ENCODE assay signal across 8 cellular contexts in the genomic region with DNA sequence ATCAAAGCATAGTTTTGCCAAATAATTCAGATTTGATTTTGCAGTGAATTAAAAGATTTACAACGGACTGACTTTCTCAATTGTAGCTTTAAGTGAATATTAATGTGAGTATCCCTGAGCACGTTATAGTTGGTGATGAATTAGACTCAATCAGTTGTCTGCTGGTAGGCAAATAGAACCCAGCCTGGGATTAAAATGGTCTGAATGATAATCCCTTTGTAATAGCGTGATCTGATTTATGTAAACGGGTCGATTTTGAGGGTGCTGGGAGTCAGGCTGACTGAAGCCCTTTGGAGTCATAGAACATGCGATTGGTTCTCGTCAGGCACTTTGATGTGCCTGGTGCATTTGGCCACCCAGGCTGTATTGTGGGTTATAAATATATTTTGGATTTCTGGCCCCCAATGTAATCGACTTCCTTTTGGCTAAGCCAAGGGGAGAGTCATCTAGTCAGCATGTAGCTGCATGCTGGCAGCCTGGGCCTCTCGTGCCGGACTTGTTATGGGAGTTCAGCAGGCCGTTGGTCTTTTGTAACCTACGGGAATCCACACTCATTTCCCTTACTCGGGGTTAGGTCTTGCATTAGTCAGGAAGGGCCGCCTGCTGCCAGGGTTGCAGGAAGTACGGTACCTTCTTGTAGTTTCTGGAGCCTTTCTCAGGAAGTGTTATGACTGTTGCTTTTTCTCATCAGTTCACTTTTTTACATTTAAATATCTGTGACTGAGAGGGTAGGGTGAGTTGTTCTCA. TPM values are rescaled to one million over a fixed set of nuclear protein-coding genes. Genes with fewer than 3 reads are reported as not detected.
DNase-seq lines count a peak whose midpoint lies in the region; ATAC-seq and TF ChIP-seq lines count a peak whose summit lies in the region.

No MANE protein-coding gene starts in this region.

- H3K9me3 ChIP-seq in DND-41 (ENCODE audit: insufficient read depth, low read length, severe bottlenecking) (no peaks in the 10 kb centered on the region), esophagus (ENCODE audit: control insufficient read depth in 2 of 2, insufficient read depth in 1 of 2, low read depth in 1 of 2, low read length in 1 of 2) (no peaks in the 10 kb centered on the region), neural progenitor cell (ENCODE audit: low read depth) (no peaks in the 10 kb centered on the region), upper lobe of right lung (no peaks in the 10 kb centered on the region), WERI-Rb-1 (ENCODE audit: severe bottlenecking) (no peaks in the 10 kb centered on the region)

- no peak overlapping the region for H3K4me3 Mint-ChIP-seq in neural progenitor cell

- H2AFZ ChIP-seq in DND-41 (ENCODE audit: low read depth, low read length) (no peak overlapping the region), neural progenitor cell (replicated peaks) (no peak overlapping the region)

- H3K4me2 ChIP-seq in DND-41 (ENCODE audit: insufficient read depth, low read length) (no peak overlapping the region), neural progenitor cell (no peak overlapping the region)

- peaks cover 24% of the 10 kb centered on the region for H3K36me3 ChIP-seq in DND-41 (ENCODE audit: insufficient read depth, low read length)
- no peaks in the 10 kb centered on the region for H3K36me3 ChIP-seq in esophagus (ENCODE audit: control insufficient read depth in 2 of 2, insufficient read depth in 2 of 2, low read length in 1 of 2)
- no peaks in the 10 kb centered on the region for H3K36me3 ChIP-seq in neural progenitor cell
- no peaks in the 10 kb centered on the region for H3K36me3 ChIP-seq in upper lobe of right lung
- H3K36me3 ChIP-seq in WERI-Rb-1: peaks cover 32% of the 10 kb centered on the region

- peaks cover 50% of the 10 kb centered on the region for H3K4me1 Mint-ChIP-seq in neural progenitor cell

- no peaks in the 10 kb centered on the region for H3K27me3 Mint-ChIP-seq in neural progenitor cell (ENCODE audit: insufficient read depth, low read depth)

- H3K4me3 ChIP-seq in DND-41 (ENCODE audit: low read depth in 1 of 2, low read length in 2 of 2) (no peak overlapping the region), esophagus (ENCODE audit: low read depth in 1 of 2, low read length in 2 of 2) (no peak overlapping the region), neural progenitor cell (no peak overlapping the region), upper lobe of right lung (peak overlapping the region; percentile 1), WERI-Rb-1 (ENCODE audit: low read depth, low read length) (no peak overlapping the region)

- no peak overlapping the region for H3K27ac Mint-ChIP-seq in neural progenitor cell

- H3K4me1 ChIP-seq in DND-41 (ENCODE audit: insufficient read depth, low read length) (peaks cover 44% of the 10 kb centered on the region), esophagus (ENCODE audit: control insufficient read depth in 2 of 2, insufficient read depth in 2 of 2, low read length in 1 of 2) (peaks cover 8 to 10% of the 10 kb centered on the region in 2 donors), neural progenitor cell (peaks cover 21% of the 10 kb centered on the region), upper lobe of right lung (peaks cover 97% of the 10 kb centered on the region)

- H3K9me3 Mint-ChIP-seq in neural progenitor cell: no peaks in the 10 kb centered on the region

- TF ChIP-seq CTCF in DND-41 (IDR thresholded peaks at IDR 0.05; ENCODE audit: borderline replicate concordance, extremely low read depth, low read length, poor library complexity, severe bottlenecking) (no peak), neural progenitor cell (IDR thresholded peaks at IDR 0.05) (no peak), upper lobe of right lung (IDR thresholded peaks at IDR 0.05) (no peak), WERI-Rb-1 (IDR thresholded peaks at IDR 0.05; ENCODE audit: low read depth, low read length) (no peak)

- peaks cover 71% of the 10 kb centered on the region for H4K20me1 ChIP-seq in DND-41 (ENCODE audit: insufficient read depth, low read length)
- H4K20me1 ChIP-seq in neural progenitor cell (ENCODE audit: low read depth): peaks cover 96% of the 10 kb centered on the region

- peaks cover 9% of the 10 kb centered on the region for H3K36me3 Mint-ChIP-seq in neural progenitor cell

- intact Hi-C loops in upper lobe of right lung (cut with DNase I): no loop called here

- peaks cover 20% of the 10 kb centered on the region for H3F3A ChIP-seq in neural progenitor cell (ENCODE audit: low read depth)

- DNase-seq in DND-41 (no peak), neural progenitor cell (ENCODE audit: low spot score) (no peak), upper lobe of right lung (peak; percentile 90), WERI-Rb-1 (no peak), T1000 (lab: John Stamatoyannopoulos, UW) (no peak)
- DNase-seq in activated CD4-positive, alpha-beta T cell treated with anti-CD3 and anti-CD28 coated beads, Interleukin-2, amount 50 U/mL, for 24 hours (ENCODE audit: low read depth in 1 of 2, low spot score in 1 of 2): peak; percentile 32 to 61

- no peak overlapping the region for H3K9ac ChIP-seq in DND-41 (ENCODE audit: low read depth, low read length)
- H3K9ac ChIP-seq in neural progenitor cell: peak overlapping the region; percentile 10

- 12 to 37% methylated on average over 15 of the region's 15 CpGs for WGBS in esophagus, 2 donors

- H3K79me2 ChIP-seq in DND-41 (ENCODE audit: insufficient read depth, low read length) (peaks cover 97% of the 10 kb centered on the region), neural progenitor cell (ENCODE audit: low read depth) (peaks cover 100% of the 10 kb centered on the region)

- H3K27ac ChIP-seq in DND-41 (ENCODE audit: low read length) (peak overlapping the region; percentile 50; the same call in 1 of the 2 replicates), esophagus (ENCODE audit: low read depth in 2 of 2, low read length in 1 of 2) (peak overlapping the region; percentile 75 to 92), neural progenitor cell (no peak overlapping the region), upper lobe of right lung (peak overlapping the region; percentile 87), WERI-Rb-1 (no peak overlapping the region)

- no peaks in the 10 kb centered on the region for H3K27me3 ChIP-seq in DND-41 (ENCODE audit: insufficient read depth, low read length, poor library complexity)
- H3K27me3 ChIP-seq in esophagus (ENCODE audit: control insufficient read depth in 1 of 2, insufficient read depth in 2 of 2, low read length in 2 of 2): no peaks in the 10 kb centered on the region
- H3K27me3 ChIP-seq in neural progenitor cell: no peaks in the 10 kb centered on the region
- no peaks in the 10 kb centered on the region for H3K27me3 ChIP-seq in upper lobe of right lung
- no peaks in the 10 kb centered on the region for H3K27me3 ChIP-seq in WERI-Rb-1 (ENCODE audit: insufficient read depth, low read depth, severe bottlenecking)

- ATAC-seq in DND-41 (ENCODE audit: insufficient read depth, low read depth): no peak
- ATAC-seq in HG03432 (IDR thresholded peaks at IDR 0.05; ENCODE audit: unreplicated experiment): peak; percentile 41
- peak; percentile 82 for ATAC-seq in upper lobe of right lung

RNA-seq across cellular contexts. Expression of a gene that starts 5.4 kb away (rescaled TPM):
- polyA plus RNA-seq in esophagus: 10 to 100 TPM; 13.9 to 14.2 TPM
- total RNA-seq in neural progenitor cell (ENCODE audit: low replicate concordance): 45.2 and 65.7 TPM in 2 replicates
- total RNA-seq in upper lobe of right lung: 95.5 TPM

RNA-seq across cellular contexts. Expression of a gene that starts 24.0 kb away (rescaled TPM):
- polyA plus RNA-seq in esophagus: 10 to 100 TPM in 1 of 2 donors, 1 to 10 TPM in 1; 6.6 to 20.1 TPM
- total RNA-seq in neural progenitor cell (ENCODE audit: low replicate concordance) (7.5 and 16.7 TPM in 2 replicates), upper lobe of right lung (82.0 TPM)

Comparison
In these comparisons a context has a peak if more than half of its experiments do, and no peak if none do; other contexts are left out.
1. DNase-seq: peak in activated CD4-positive, alpha-beta T cell treated with anti-CD3 and anti-CD28 coated beads, Interleukin-2, amount 50 U/mL, for 24 hours (2 of 2) and upper lobe of right lung (single experiment); none in DND-41 (single experiment), neural progenitor cell (single experiment), WERI-Rb-1 (single experiment) and T1000 (single experiment).
2. H3K27ac ChIP-seq: peak in DND-41 (single experiment), esophagus (2 of 2) and upper lobe of right lung (single experiment); none in neural progenitor cell (single experiment) and WERI-Rb-1 (single experiment).